15 cellular contexts compared by ENCODE assay signal in the genomic region with DNA sequence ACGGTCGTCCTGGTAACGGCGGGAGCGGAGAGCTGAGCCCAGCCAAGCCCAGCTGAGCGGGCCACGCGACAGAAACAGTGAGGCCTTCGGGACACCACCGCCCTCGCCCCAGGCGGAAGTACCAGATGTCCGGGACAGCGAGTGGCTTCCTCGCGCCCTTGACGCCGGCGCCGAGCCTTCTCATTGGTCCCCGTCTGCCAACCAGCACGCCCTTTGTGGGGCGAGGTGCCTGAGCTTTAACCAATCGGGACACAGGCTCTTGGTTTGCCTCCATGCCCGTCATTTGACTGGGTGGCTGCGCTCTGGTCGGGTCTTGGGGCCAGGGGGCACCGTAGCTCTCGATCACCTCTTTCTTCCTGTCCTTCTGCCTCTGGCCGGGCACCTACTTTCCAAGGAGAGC. TPM values are rescaled to one million over a fixed set of nuclear protein-coding genes. Genes with fewer than 3 reads are reported as not detected.
"Had no signal": no experiment of that assay in that cellular context is flagged by ENCODE, and none has a peak within 500 bp of the region (broad histone marks: within the 10 kb centered on the region; RNA-seq: fewer than 3 reads in every experiment).

A gene (minus strand): TSS at position 101 of the 400 bp plus-strand sequence. CDS start 134 bp downstream, outside the sequence.

RNA-seq across cellular contexts. Expression of the gene that starts here (rescaled TPM):
- total RNA-seq: activated B cell treated with CpG ODN at 0.5 μM for 24 hours; activated CD4-positive, alpha-beta memory T cell treated with anti-CD3 and anti-CD28 coated beads for 36 hours; activated CD4-positive, alpha-beta memory T cell treated with anti-CD3 and anti-CD28 coated beads, Interleukin-2, amount 10 ng/mL, durations not matched to agents 7 days and 5 days; activated CD4-positive, alpha-beta T cell treated with anti-CD3 and anti-CD28 coated beads for 36 hours; activated CD4-positive, alpha-beta T cell treated with anti-CD3 and anti-CD28 coated beads, Interleukin-2, amount 10 ng/mL, durations not matched to agents 24 days and 14 days; activated CD4-positive, alpha-beta T cell treated with anti-CD3 and anti-CD28 coated beads, Interleukin-2, amount 10 ng/mL, durations not matched to agents 7 days and 5 days; activated CD8-positive, alpha-beta memory T cell treated with anti-CD3 and anti-CD28 coated beads for 36 hours; activated CD8-positive, alpha-beta memory T cell treated with anti-CD3 and anti-CD28 coated beads, Interleukin-2, amount 10 ng/mL, durations not matched to agents 7 days and 5 days; activated CD8-positive, alpha-beta T cell treated with anti-CD3 and anti-CD28 coated beads for 36 hours; activated CD8-positive, alpha-beta T cell treated with anti-CD3 and anti-CD28 coated beads, Interleukin-2, amount 10 ng/mL, durations not matched to agents 7 days and 5 days; T-cell; T-helper 1 cell treated with Interleukin-12 subunit alpha and Interleukin-12 subunit beta and Interleukin-4 antibody, amounts not matched to agents 30 ng/mL and 1 ng/mL, for 36 hours; T-helper 17 cell; T-helper 2 cell treated with Interferon-gamma antibody and Interleukin-4, amounts not matched to agents 100 ng/mL and 5 ng/mL, for 36 hours; WTC11 had no signal
